17 cellular contexts compared by ENCODE assay signal in the genomic region with DNA sequence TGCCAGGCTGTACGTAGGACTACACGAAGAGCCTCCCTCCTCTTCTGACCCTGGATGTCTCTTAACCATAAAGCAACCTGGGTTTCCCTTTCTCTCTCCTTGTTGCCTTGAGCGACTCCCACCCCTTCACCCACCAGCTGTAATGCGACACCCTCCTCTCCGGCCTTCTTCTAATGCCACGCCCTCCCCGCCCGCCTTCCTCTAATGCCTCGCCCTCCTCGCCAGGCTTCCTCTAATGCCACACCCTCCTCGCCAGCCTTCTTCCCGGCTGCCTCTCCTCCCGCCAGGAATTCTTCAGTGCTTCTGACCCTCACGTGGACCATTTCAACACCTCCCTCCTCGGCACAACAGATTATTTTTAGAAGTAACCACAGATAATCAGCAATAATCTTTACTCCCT.
A peak's percentile ranks its signal among the peaks of the same experiment; 100 is the strongest.
DNase-seq lines count a peak whose midpoint lies in the region; ATAC-seq and TF ChIP-seq lines count a peak whose summit lies in the region.
"Had no signal": no experiment of that assay in that cellular context is flagged by ENCODE, and none has a peak within 500 bp of the region (broad histone marks: within the 10 kb centered on the region; RNA-seq: fewer than 3 reads in every experiment).

No MANE protein-coding gene starts in this region.

- no peak overlapping the region for H3K9ac ChIP-seq in neural progenitor cell

- H3K27me3 ChIP-seq in HAP-1 (ENCODE audit: low read depth) (no peaks in the 10 kb centered on the region), neural progenitor cell (no peaks in the 10 kb centered on the region), osteoblast (ENCODE audit: insufficient read depth, low read length) (no peaks in the 10 kb centered on the region)

- no peak for ATAC-seq in GM21367 (IDR thresholded peaks at IDR 0.05; ENCODE audit: unreplicated experiment)
- ATAC-seq: HepG2, right cardiac atrium had no signal

- H3K4me1 ChIP-seq in HAP-1 (no peaks in the 10 kb centered on the region), neural progenitor cell (no peaks in the 10 kb centered on the region), osteoblast (ENCODE audit: insufficient read depth, low read length) (no peaks in the 10 kb centered on the region)
- H3K4me1 ChIP-seq: suprapubic skin had no signal

- H3K36me3 ChIP-seq in HAP-1 (replicated peaks) (no peaks in the 10 kb centered on the region), neural progenitor cell (no peaks in the 10 kb centered on the region), osteoblast (ENCODE audit: insufficient read depth, low read length) (no peaks in the 10 kb centered on the region)
- H3K36me3 ChIP-seq: suprapubic skin had no signal

- H2AFZ ChIP-seq in neural progenitor cell (replicated peaks), result peak overlapping the region; percentile 14
- no peak overlapping the region for H2AFZ ChIP-seq in osteoblast (ENCODE audit: low read length)

- H3K27ac Mint-ChIP-seq in endothelial cell (ENCODE audit: unreplicated experiment) (no peak overlapping the region), neural progenitor cell (no peak overlapping the region)
- H3K27ac Mint-ChIP-seq: activated CD4-positive, alpha-beta memory T cell treated with anti-CD3 and anti-CD28 coated beads for 36 hours; nephron had no signal

- no peak overlapping the region for H3K27ac ChIP-seq in neural progenitor cell
- no peak overlapping the region for H3K27ac ChIP-seq in osteoblast (ENCODE audit: low read depth, low read length)
- H3K27ac ChIP-seq: suprapubic skin had no signal

- H3K4me2 ChIP-seq in neural progenitor cell (no peak overlapping the region), osteoblast (ENCODE audit: insufficient read depth, low read length) (no peak overlapping the region)

- H3K9me3 Mint-ChIP-seq in endothelial cell (ENCODE audit: unreplicated experiment), result no peaks in the 10 kb centered on the region
- H3K9me3 Mint-ChIP-seq in neural progenitor cell, result no peaks in the 10 kb centered on the region
- H3K9me3 Mint-ChIP-seq: activated CD4-positive, alpha-beta memory T cell treated with anti-CD3 and anti-CD28 coated beads for 36 hours; nephron had no signal

- H3K4me1 Mint-ChIP-seq in endothelial cell (ENCODE audit: unreplicated experiment) (no peaks in the 10 kb centered on the region), neural progenitor cell (peaks cover 10% of the 10 kb centered on the region)
- H3K4me1 Mint-ChIP-seq: nephron had no signal

- DNase-seq in HAP-1 (ENCODE audit: low spot score in 2 of 2) (peak; percentile 39 to 76), NCI-H2171 (lab: John Stamatoyannopoulos, UW) (peak; percentile 4), endothelial cell (ENCODE audit: low spot score) (no peak), neural progenitor cell (ENCODE audit: low spot score) (peak; percentile 78), NCI-H345 (lab: John Stamatoyannopoulos, UW) (no peak), AG08396 (ENCODE audit: low spot score) (no peak), osteoblast (ENCODE audit: insufficient read length, low spot score, missing footprints) (no peak)
- DNase-seq: activated CD4-positive, alpha-beta memory T cell treated with anti-CD3 and anti-CD28 coated beads for 36 hours; central memory CD4-positive, alpha-beta T cell; DMS53; effector memory CD4-positive, alpha-beta T cell; right cardiac atrium; stimulated activated CD4-positive, alpha-beta T cell treated with anti-CD3 and anti-CD28 coated beads, Interleukin-2, amount 100 ng/mL, for 24 hours had no signal

- peaks cover 4% of the 10 kb centered on the region for H3F3A ChIP-seq in neural progenitor cell (ENCODE audit: low read depth)

- no peak overlapping the region for H3K4me3 ChIP-seq in HAP-1
- no peak overlapping the region for H3K4me3 ChIP-seq in neural progenitor cell
- no peak overlapping the region for H3K4me3 ChIP-seq in osteoblast (ENCODE audit: insufficient read depth, low read length)
- H3K4me3 ChIP-seq: suprapubic skin had no signal

- H3K36me3 Mint-ChIP-seq in endothelial cell (ENCODE audit: low read depth, unreplicated experiment), result peaks cover 3% of the 10 kb centered on the region
- H3K36me3 Mint-ChIP-seq in neural progenitor cell, result no peaks in the 10 kb centered on the region
- H3K36me3 Mint-ChIP-seq: activated CD4-positive, alpha-beta memory T cell treated with anti-CD3 and anti-CD28 coated beads for 36 hours had no signal

- peaks cover 7% of the 10 kb centered on the region for H3K27me3 Mint-ChIP-seq in endothelial cell (ENCODE audit: unreplicated experiment)
- peaks cover 9% of the 10 kb centered on the region for H3K27me3 Mint-ChIP-seq in neural progenitor cell (ENCODE audit: insufficient read depth, low read depth)
- H3K27me3 Mint-ChIP-seq: activated CD4-positive, alpha-beta memory T cell treated with anti-CD3 and anti-CD28 coated beads for 36 hours had no signal

- TF ChIP-seq CTCF in endothelial cell (IDR thresholded peaks at IDR 0.05; ENCODE audit: unreplicated experiment) (no peak), neural progenitor cell (IDR thresholded peaks at IDR 0.05) (no peak), osteoblast (IDR thresholded peaks at IDR 0.05; ENCODE audit: extremely low read depth, low read depth, low read length) (no peak)

- peak overlapping the region; percentile 25 for H3K4me3 Mint-ChIP-seq in endothelial cell (ENCODE audit: unreplicated experiment)
- H3K4me3 Mint-ChIP-seq in neural progenitor cell, result no peak overlapping the region
- H3K4me3 Mint-ChIP-seq: activated CD4-positive, alpha-beta memory T cell treated with anti-CD3 and anti-CD28 coated beads for 36 hours; nephron had no signal

- in situ Hi-C loops in HAP-1 (cut with MboI; ENCODE audit: low sequenced_read_pairs), result loop anchor here (25.0 kb wide), 1 partner anchor 349 kb away; the partner anchor contains the start of gene SHH

- H3K9me3 ChIP-seq in HAP-1 (no peaks in the 10 kb centered on the region), neural progenitor cell (ENCODE audit: low read depth) (no peaks in the 10 kb centered on the region), osteoblast (ENCODE audit: low read depth, low read length) (no peaks in the 10 kb centered on the region)
- H3K9me3 ChIP-seq: suprapubic skin had no signal

- H3K79me2 ChIP-seq in neural progenitor cell (ENCODE audit: low read depth) (no peaks in the 10 kb centered on the region), osteoblast (ENCODE audit: insufficient read depth, low read length) (no peaks in the 10 kb centered on the region)

- H4K20me1 ChIP-seq in neural progenitor cell (ENCODE audit: low read depth) (no peaks in the 10 kb centered on the region), osteoblast (ENCODE audit: insufficient read depth, low read length) (no peaks in the 10 kb centered on the region)

Comparison
In these comparisons a context has a peak if more than half of its experiments do, and no peak if none do; other contexts are left out.
1. DNase-seq: peak in HAP-1 (2 of 2), NCI-H2171 (single experiment) and neural progenitor cell (single experiment); none in endothelial cell (single experiment), NCI-H345 (single experiment), AG08396 (single experiment) and osteoblast (single experiment).